In the genomic region with DNA sequence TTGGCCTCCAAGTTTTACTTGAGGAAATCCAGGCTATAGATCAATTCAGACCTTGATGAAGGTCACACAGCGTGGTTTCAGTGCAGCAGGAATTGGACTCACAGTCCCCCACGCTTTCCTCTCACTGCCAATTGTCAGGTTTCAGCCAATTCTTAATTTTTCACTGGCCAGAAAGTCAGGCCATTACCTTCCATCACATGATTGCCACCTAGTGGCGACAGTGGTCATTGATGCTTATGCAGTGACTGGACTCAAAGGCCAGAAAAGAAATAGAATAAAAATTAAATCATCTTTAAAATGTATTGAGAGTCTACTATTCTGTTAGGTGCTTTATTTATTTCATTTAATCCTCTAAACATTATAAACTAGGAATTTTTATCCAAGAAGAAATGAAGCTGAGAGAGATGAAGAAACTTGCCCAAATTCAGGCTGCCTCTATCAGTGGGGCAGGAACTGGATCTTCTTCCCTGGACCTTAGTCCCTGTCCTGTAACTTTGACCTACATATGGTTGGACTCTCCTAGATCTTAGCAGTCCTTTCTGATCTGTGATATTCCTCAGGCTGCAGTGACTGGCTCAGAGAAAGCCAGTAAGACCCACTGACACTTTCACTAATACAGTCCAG, we compare ENCODE assay signal across 1 cellular context.
TF ChIP-seq lines count a peak whose summit lies in the region.

No MANE protein-coding gene starts in this region.

TF ChIP-seq in H1, 55 proteins besides CTCF, POLR2A, EP300 and RAD21 (continued from another document):
- TF ChIP-seq, protein P1, sequence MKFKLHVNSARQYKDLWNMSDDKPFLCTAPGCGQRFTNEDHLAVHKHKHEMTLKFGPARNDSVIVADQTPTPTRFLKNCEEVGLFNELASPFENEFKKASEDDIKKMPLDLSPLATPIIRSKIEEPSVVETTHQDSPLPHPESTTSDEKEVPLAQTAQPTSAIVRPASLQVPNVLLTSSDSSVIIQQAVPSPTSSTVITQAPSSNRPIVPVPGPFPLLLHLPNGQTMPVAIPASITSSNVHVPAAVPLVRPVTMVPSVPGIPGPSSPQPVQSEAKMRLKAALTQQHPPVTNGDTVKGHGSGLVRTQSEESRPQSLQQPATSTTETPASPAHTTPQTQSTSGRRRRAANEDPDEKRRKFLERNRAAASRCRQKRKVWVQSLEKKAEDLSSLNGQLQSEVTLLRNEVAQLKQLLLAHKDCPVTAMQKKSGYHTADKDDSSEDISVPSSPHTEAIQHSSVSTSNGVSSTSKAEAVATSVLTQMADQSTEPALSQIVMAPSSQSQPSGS (IDR thresholded peaks at IDR 0.05; ENCODE audit: low read length), result no peak
- no peak for TF ChIP-seq USF2 (IDR thresholded peaks at IDR 0.05; ENCODE audit: low read length)
- TF ChIP-seq SAP30 (IDR thresholded peaks at IDR 0.05; ENCODE audit: insufficient read depth, insufficient replicate concordance, low read length), result no peak
- TF ChIP-seq BACH1 (IDR thresholded peaks at IDR 0.05; ENCODE audit: low read length), result no peak
- TF ChIP-seq, protein P2, sequence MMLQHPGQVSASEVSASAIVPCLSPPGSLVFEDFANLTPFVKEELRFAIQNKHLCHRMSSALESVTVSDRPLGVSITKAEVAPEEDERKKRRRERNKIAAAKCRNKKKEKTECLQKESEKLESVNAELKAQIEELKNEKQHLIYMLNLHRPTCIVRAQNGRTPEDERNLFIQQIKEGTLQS (IDR thresholded peaks at IDR 0.05; ENCODE audit: insufficient read depth, low read depth, low read length), result no peak
- no peak for TF ChIP-seq EGR1 (IDR thresholded peaks at IDR 0.05; ENCODE audit: borderline replicate concordance, low read depth, low read length)
- TF ChIP-seq CHD7 (IDR thresholded peaks at IDR 0.05; ENCODE audit: insufficient replicate concordance, low read length), result no peak
TF ChIP-seq in H1: peak in this region for 0.
